8 cellular contexts compared by ENCODE assay signal in genomic region chr17:39400547-39401411, GRCh38. TPM values are rescaled to one million over a fixed set of nuclear protein-coding genes. Genes with fewer than 3 reads are reported as not detected.
A peak's percentile ranks its signal among the peaks of the same experiment; 100 is the strongest.
DNase-seq lines count a peak whose midpoint lies in the region; ATAC-seq, FAIRE-seq and TF ChIP-seq lines count a peak whose summit lies in the region.

No MANE protein-coding gene starts in this region.

- peaks cover 10% of the 10 kb centered on the region for H3K27me3 Mint-ChIP-seq in CD4-positive, CD25-positive, alpha-beta regulatory T cell
- H3K27me3 Mint-ChIP-seq in stimulated activated naive CD8-positive, alpha-beta T cell treated with anti-CD3 and anti-CD28 coated beads, Interleukin-15, amount 100 ng/mL, for 72 hours: no peaks in the 10 kb centered on the region

- peak in 1 of 3 donors; percentile 15 for DNase-seq in CD4-positive, CD25-positive, alpha-beta regulatory T cell
- DNase-seq in H7 (no peak), RPMI8226 (peak; percentile 23), coronary artery (ENCODE audit: low spot score) (peak; percentile 74), lower lobe of right lung (peak; percentile 50), GM12892 (ENCODE audit: insufficient read length) (no peak)
- DNase-seq in stimulated activated naive CD8-positive, alpha-beta T cell treated with anti-CD3 and anti-CD28 coated beads, Interleukin-15, amount 100 ng/mL, for 72 hours: no peak

- no peak for TF ChIP-seq CTCF in coronary artery (IDR thresholded peaks at IDR 0.05)
- no peak for TF ChIP-seq CTCF in lower lobe of right lung (IDR thresholded peaks at IDR 0.05)

- no peaks in the 10 kb centered on the region for H3K9me3 Mint-ChIP-seq in CD4-positive, CD25-positive, alpha-beta regulatory T cell
- H3K9me3 Mint-ChIP-seq in stimulated activated naive CD8-positive, alpha-beta T cell treated with anti-CD3 and anti-CD28 coated beads, Interleukin-15, amount 100 ng/mL, for 72 hours: no peaks in the 10 kb centered on the region

- peak overlapping the region; percentile 67 to 97 (median 97) for H3K27ac Mint-ChIP-seq in CD4-positive, CD25-positive, alpha-beta regulatory T cell
- peak overlapping the region; percentile 87 to 97 for H3K27ac Mint-ChIP-seq in stimulated activated naive CD8-positive, alpha-beta T cell treated with anti-CD3 and anti-CD28 coated beads, Interleukin-15, amount 100 ng/mL, for 72 hours

- ATAC-seq in CD4-positive, CD25-positive, alpha-beta regulatory T cell (ENCODE audit: low read depth in 2 of 2): peak; percentile 2
- ATAC-seq in lower lobe of right lung (peak; percentile 7 to 8), HG03432 (IDR thresholded peaks at IDR 0.05; ENCODE audit: unreplicated experiment) (no peak)
- peak; percentile 5 for ATAC-seq in stimulated activated naive CD8-positive, alpha-beta T cell treated with anti-CD3 and anti-CD28 coated beads, Interleukin-15, amount 100 ng/mL, for 72 hours

- peaks cover 18% of the 10 kb centered on the region for H3K4me1 ChIP-seq in CD4-positive, CD25-positive, alpha-beta regulatory T cell (ENCODE audit: control insufficient read depth, insufficient read depth, low read length, poor library complexity, severe bottlenecking)
- H3K4me1 ChIP-seq in lower lobe of right lung: peaks cover 26% of the 10 kb centered on the region

- peaks cover 6% of the 10 kb centered on the region for H3K36me3 Mint-ChIP-seq in CD4-positive, CD25-positive, alpha-beta regulatory T cell

- no peaks in the 10 kb centered on the region for H3K9me3 ChIP-seq in CD4-positive, CD25-positive, alpha-beta regulatory T cell (ENCODE audit: control insufficient read depth in 2 of 2, low read length in 2 of 2)
- H3K9me3 ChIP-seq in lower lobe of right lung: no peaks in the 10 kb centered on the region

- H3K36me3 ChIP-seq in CD4-positive, CD25-positive, alpha-beta regulatory T cell (ENCODE audit: control insufficient read depth, insufficient read depth, low read length): no peaks in the 10 kb centered on the region
- H3K36me3 ChIP-seq in H7 (replicated peaks; ENCODE audit: control insufficient read depth, insufficient read depth, low read length): peaks cover 1% of the 10 kb centered on the region
- peaks cover 9% of the 10 kb centered on the region for H3K36me3 ChIP-seq in lower lobe of right lung

- H3K27me3 ChIP-seq in CD4-positive, CD25-positive, alpha-beta regulatory T cell (ENCODE audit: control insufficient read depth, insufficient read depth, low read length): no peaks in the 10 kb centered on the region
- H3K27me3 ChIP-seq in H7 (ENCODE audit: control insufficient read depth, insufficient read depth, low read length) (peaks cover 4% of the 10 kb centered on the region; the same call in 1 of the 2 replicates), lower lobe of right lung (ENCODE audit: low read depth) (no peaks in the 10 kb centered on the region)

- H3K27ac ChIP-seq in CD4-positive, CD25-positive, alpha-beta regulatory T cell (ENCODE audit: insufficient read depth, low read length, poor library complexity, severe bottlenecking): peak overlapping the region; percentile 82
- H3K27ac ChIP-seq in coronary artery (peak overlapping the region; percentile 95), lower lobe of right lung (peak overlapping the region; percentile 86)

- H3K4me1 Mint-ChIP-seq in CD4-positive, CD25-positive, alpha-beta regulatory T cell: peaks cover 23 to 52% (median 32%) of the 10 kb centered on the region in 4 donors
- H3K4me1 Mint-ChIP-seq in stimulated activated naive CD8-positive, alpha-beta T cell treated with anti-CD3 and anti-CD28 coated beads, Interleukin-15, amount 100 ng/mL, for 72 hours: peaks cover 51% of the 10 kb centered on the region

- H3K4me3 Mint-ChIP-seq in CD4-positive, CD25-positive, alpha-beta regulatory T cell: peak overlapping the region; percentile 98 to 99 (median 98)
- H3K4me3 Mint-ChIP-seq in stimulated activated naive CD8-positive, alpha-beta T cell treated with anti-CD3 and anti-CD28 coated beads, Interleukin-15, amount 100 ng/mL, for 72 hours: peak overlapping the region; percentile 97 to 100

- TF ChIP-seq POLR2A in GM12892 (IDR thresholded peaks at IDR 0.05; ENCODE audit: low read depth, low read length): no peak

- intact Hi-C loops in lower lobe of right lung (cut with DNase I): no loop called here

- peak overlapping the region; percentile 92 for H3K4me3 ChIP-seq in CD4-positive, CD25-positive, alpha-beta regulatory T cell (ENCODE audit: low read depth, low read length)
- H3K4me3 ChIP-seq in H7 (ENCODE audit: insufficient read depth, low read depth, low read length): peak overlapping the region; percentile 98
- H3K4me3 ChIP-seq in coronary artery: peak overlapping the region; percentile 91
- peak overlapping the region; percentile 97 for H3K4me3 ChIP-seq in lower lobe of right lung

- no peak for FAIRE-seq in GM12892 (lab: Jason Lieb, UNC)

RNA-seq across cellular contexts. Expression of gene FBXL20, which starts 0.6 kb away (rescaled TPM):
- total RNA-seq in CD4-positive, CD25-positive, alpha-beta regulatory T cell: 30.8 TPM
- polyA plus RNA-seq in CD4-positive, CD25-positive, alpha-beta regulatory T cell: 1 to 10 TPM; 4.0 to 6.3 (median 4.8) TPM
- 5.7 and 7.7 TPM in 2 replicates for total RNA-seq in H7 (2014; rRNA removed; shearing (Covaris generic))
- total RNA-seq in lower lobe of right lung: 25.4 TPM
- 6.7 TPM for polyA plus RNA-seq in GM12892 (2012; ENCODE audit: missing spikeins)

RNA-seq across cellular contexts. Expression of gene MED1, which starts 50.3 kb away (rescaled TPM):
- total RNA-seq in CD4-positive, CD25-positive, alpha-beta regulatory T cell: 45.4 TPM
- 10 to 100 TPM; 15.8 to 20.2 (median 18.3) TPM for polyA plus RNA-seq in CD4-positive, CD25-positive, alpha-beta regulatory T cell
- 24.3 and 27.3 TPM in 2 replicates for total RNA-seq in H7 (2014; rRNA removed; shearing (Covaris generic))
- 33.6 TPM for total RNA-seq in lower lobe of right lung
- 22.3 TPM for polyA plus RNA-seq in GM12892 (2012; ENCODE audit: missing spikeins)

Comparison
In these comparisons a context has a peak if more than half of its experiments do, and no peak if none do; other contexts are left out.
1. DNase-seq: peak in RPMI8226 (single experiment), coronary artery (single experiment) and lower lobe of right lung (single experiment); none in H7 (single experiment), stimulated activated naive CD8-positive, alpha-beta T cell treated with anti-CD3 and anti-CD28 coated beads, Interleukin-15, amount 100 ng/mL, for 72 hours (0 of 2) and GM12892 (single experiment).
2. Peak in every context shown above with its lines, with median percentiles within 50 percentile points of each other: H3K27ac ChIP-seq and H3K4me3 ChIP-seq.